ENCODE assay signal across 8 cellular contexts in the genomic region with DNA sequence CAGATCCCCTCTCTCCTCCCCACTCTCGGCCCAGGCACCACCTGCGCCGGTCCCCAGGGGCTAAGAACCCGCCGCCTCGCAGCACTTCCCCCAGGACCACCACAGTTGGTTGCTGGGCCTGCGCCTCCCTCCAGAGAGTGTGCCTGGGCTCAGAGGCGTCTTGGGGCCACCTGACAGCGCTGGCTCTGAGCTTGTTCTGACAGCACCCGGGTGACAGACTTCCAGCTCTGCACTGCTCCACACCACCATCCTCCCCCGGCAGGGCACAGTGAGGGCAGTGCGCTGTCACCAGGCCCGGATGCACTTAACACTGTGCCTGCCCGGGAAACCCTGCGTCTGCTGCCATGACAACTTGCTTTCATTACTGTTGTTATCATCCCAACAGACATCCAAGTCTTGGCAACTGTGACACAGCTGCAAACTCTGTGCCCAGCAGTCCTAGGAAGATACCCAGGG. TPM values are rescaled to one million over a fixed set of nuclear protein-coding genes. Genes with fewer than 3 reads are reported as not detected.
DNase-seq lines count a peak whose midpoint lies in the region; ATAC-seq and TF ChIP-seq lines count a peak whose summit lies in the region.

No MANE protein-coding gene starts in this region.

- peak overlapping the region in 4 of 5 donors; percentile 14 to 45 (median 40) for H3K9ac ChIP-seq in subcutaneous abdominal adipose tissue (ENCODE audit: low read length in 5 of 5)

- H3K27me3 ChIP-seq in CD8-positive, alpha-beta memory T cell (ENCODE audit: insufficient read depth, low read length, poor library complexity, severe bottlenecking) = no peaks in the 10 kb centered on the region
- no peaks in the 10 kb centered on the region for H3K27me3 ChIP-seq in body of pancreas
- H3K27me3 ChIP-seq in subcutaneous abdominal adipose tissue (ENCODE audit: control insufficient read depth in 5 of 5, insufficient read depth in 4 of 5, low read length in 5 of 5) = no peaks in the 10 kb centered on the region

- CTCF ChIA-PET in CD8-positive, alpha-beta memory T cell (lab: Charles Lee) = no interaction called here

- no peak for TF ChIP-seq CTCF in body of pancreas (IDR thresholded peaks at IDR 0.05)

- no peaks in the 10 kb centered on the region for H3K27me3 Mint-ChIP-seq in CD8-positive, alpha-beta memory T cell
- H3K27me3 Mint-ChIP-seq in memory B cell = peaks cover 2% of the 10 kb centered on the region

- H3K36me3 ChIP-seq in CD8-positive, alpha-beta memory T cell (ENCODE audit: insufficient read depth, low read length) = no peaks in the 10 kb centered on the region
- H3K36me3 ChIP-seq in body of pancreas (replicated peaks in 1 of 2; ENCODE audit: insufficient read depth in 1 of 2, low read depth in 2 of 2) = no peaks in the 10 kb centered on the region
- H3K36me3 ChIP-seq in subcutaneous abdominal adipose tissue (ENCODE audit: control insufficient read depth in 5 of 5, insufficient read depth in 5 of 5, low read length in 5 of 5) = no peaks in the 10 kb centered on the region

- no peaks in the 10 kb centered on the region for H3K9me3 Mint-ChIP-seq in CD8-positive, alpha-beta memory T cell
- no peaks in the 10 kb centered on the region for H3K9me3 Mint-ChIP-seq in memory B cell

- whole genome bisulfite sequencing in body of pancreas, 2 donors = 20 to 55% methylated on average over 1 to 15 of the region's 15 CpGs

- H3K36me3 Mint-ChIP-seq in CD8-positive, alpha-beta memory T cell = peaks cover 0 to 1% (median 0%) of the 10 kb centered on the region in 3 donors
- H3K36me3 Mint-ChIP-seq in memory B cell = peaks cover 3% of the 10 kb centered on the region

- peak overlapping the region; percentile 26 to 85 (median 63) for H3K4me3 Mint-ChIP-seq in CD8-positive, alpha-beta memory T cell
- H3K4me3 Mint-ChIP-seq in memory B cell = peak overlapping the region; percentile 28

- peak overlapping the region; percentile 74 to 100 (median 92) for H3K27ac Mint-ChIP-seq in CD8-positive, alpha-beta memory T cell
- peak overlapping the region; percentile 84 for H3K27ac Mint-ChIP-seq in memory B cell

- DNase-seq in CD8-positive, alpha-beta memory T cell = peak in 4 of 5 donors; percentile 33 to 81 (median 61)
- DNase-seq in T-helper 1 cell (peak in 4 of 5 donors; percentile 36 to 81 (median 52)), body of pancreas (peak in 3 of 4 donors; percentile 48 to 61 (median 59)), memory B cell (ENCODE audit: low spot score in 2 of 2) (peak in 1 of 2 donors; percentile 37)

- POLR2A ChIA-PET in CD8-positive, alpha-beta memory T cell (lab: Charles Lee) = no interaction called here

- H3K27ac ChIP-seq in CD8-positive, alpha-beta memory T cell (ENCODE audit: low read depth, low read length) = peak overlapping the region; percentile 32
- H3K27ac ChIP-seq in body of pancreas (peak overlapping the region in 1 of 4 donors; percentile 17), subcutaneous abdominal adipose tissue (ENCODE audit: low read depth, low read length) (no peak overlapping the region)

- TF ChIP-seq POLR2A in body of pancreas (IDR thresholded peaks at IDR 0.05) = no peak

- H3K4me1 Mint-ChIP-seq in CD8-positive, alpha-beta memory T cell = peaks cover 32 to 52% (median 45%) of the 10 kb centered on the region in 3 donors
- H3K4me1 Mint-ChIP-seq in memory B cell = peaks cover 18% of the 10 kb centered on the region

- H3K4me3 ChIP-seq in CD8-positive, alpha-beta memory T cell (ENCODE audit: low read length) = no peak overlapping the region
- H3K4me3 ChIP-seq in body of pancreas (no peak overlapping the region), subcutaneous abdominal adipose tissue (ENCODE audit: low read depth in 1 of 5, low read length in 5 of 5) (no peak overlapping the region)

- ATAC-seq in HG02973 (IDR thresholded peaks at IDR 0.05; ENCODE audit: unreplicated experiment) (peak; percentile 51), body of pancreas (peak; percentile 72), memory B cell (ENCODE audit: low read depth) (peak; percentile 84), GM21360 (IDR thresholded peaks at IDR 0.05; ENCODE audit: unreplicated experiment) (no peak), GM18867 (IDR thresholded peaks at IDR 0.05; ENCODE audit: unreplicated experiment) (no peak)

- intact Hi-C loops in body of pancreas (cut with DNase I) = loop anchor here (10.0 kb wide), 1 partner anchor 199 kb away; no protein-coding TSS in a partner anchor

- peaks cover 29% of the 10 kb centered on the region for H3K4me1 ChIP-seq in CD8-positive, alpha-beta memory T cell (ENCODE audit: insufficient read depth, low read length)
- H3K4me1 ChIP-seq in body of pancreas (peaks cover 34% of the 10 kb centered on the region), subcutaneous abdominal adipose tissue (ENCODE audit: control insufficient read depth in 5 of 5, insufficient read depth in 5 of 5, low read length in 5 of 5) (peaks cover 5 to 42% (median 29%) of the 10 kb centered on the region in 5 donors)

- H3K9me3 ChIP-seq in CD8-positive, alpha-beta memory T cell (ENCODE audit: low read length) = no peaks in the 10 kb centered on the region
- no peaks in the 10 kb centered on the region for H3K9me3 ChIP-seq in body of pancreas
- no peaks in the 10 kb centered on the region for H3K9me3 ChIP-seq in subcutaneous abdominal adipose tissue (ENCODE audit: control insufficient read depth in 5 of 5, low read length in 5 of 5)

RNA-seq across cellular contexts. Expression of a gene that starts 6.6 kb away (rescaled TPM):
- total RNA-seq in CD8-positive, alpha-beta memory T cell = 10 to 100 TPM; 29.4 to 31.7 TPM
- 13.0 TPM for polyA plus RNA-seq in CD8-positive, alpha-beta memory T cell
- total RNA-seq in body of pancreas = 10 to 100 TPM; 54.5 to 86.7 TPM

RNA-seq across cellular contexts. Expression of a gene that starts 20.4 kb away (rescaled TPM):
- 10 to 100 TPM; 31.0 to 32.9 TPM for total RNA-seq in CD8-positive, alpha-beta memory T cell
- polyA plus RNA-seq in CD8-positive, alpha-beta memory T cell = 6.5 TPM
- 100 to 1,000 TPM in 1 of 2 donors, 10 to 100 TPM in 1; 56.6 to 102 TPM for total RNA-seq in body of pancreas

RNA-seq across cellular contexts. Expression of a gene that starts 45.8 kb away (rescaled TPM):
- 10 to 100 TPM; 54.1 to 55.0 TPM for total RNA-seq in CD8-positive, alpha-beta memory T cell
- polyA plus RNA-seq in CD8-positive, alpha-beta memory T cell = 16.2 TPM
- total RNA-seq in body of pancreas = 10 to 100 TPM; 13.0 to 22.4 TPM

Comparison
In these comparisons a context has a peak if more than half of its experiments do, and no peak if none do; other contexts are left out.
1. ATAC-seq: peak in HG02973 (single experiment), body of pancreas (single experiment) and memory B cell (single experiment); none in GM21360 (single experiment) and GM18867 (single experiment).